8 cellular contexts compared by ENCODE assay signal in genomic region chr12:6451348-6452244, GRCh38. TPM values are rescaled to one million over a fixed set of nuclear protein-coding genes. Genes with fewer than 3 reads are reported as not detected.
DNase-seq lines count a peak whose midpoint lies in the region; ATAC-seq and TF ChIP-seq lines count a peak whose summit lies in the region.

TSS of gene TAPBPL (plus strand) at chr12:6452042. CDS start at chr12:6452249, 207 bp downstream.

- peak within 1 kb of the TSS; percentile 94 for H3K27ac Mint-ChIP-seq in nephron progenitor cell

- H3K9me3 Mint-ChIP-seq in nephron progenitor cell = no peaks in the 10 kb centered on the region

- H3K4me3 Mint-ChIP-seq in nephron progenitor cell = peak within 1 kb of the TSS; percentile 83

- H3K27me3 ChIP-seq in KMS-11 (ENCODE audit: insufficient read depth, low read depth) = no peaks in the 10 kb centered on the region

- ATAC-seq in GM21390 (IDR thresholded peaks at IDR 0.05; ENCODE audit: unreplicated experiment) = peak; percentile 54

- peak within 1 kb of the TSS; percentile 48 for H2AFZ ChIP-seq in KMS-11 (ENCODE audit: low read depth)

- peak within 1 kb of the TSS; percentile 55 for H3K4me2 ChIP-seq in KMS-11

- peaks cover 8% of the 10 kb centered on the region for H3K36me3 Mint-ChIP-seq in nephron progenitor cell (ENCODE audit: low read depth)

- H4K20me1 ChIP-seq in KMS-11 (ENCODE audit: insufficient read depth) = no peaks in the 10 kb centered on the region

- peaks cover 39% of the 10 kb centered on the region for H3K4me1 ChIP-seq in KMS-11 (ENCODE audit: low read depth, poor library complexity, severe bottlenecking)

- H3K9ac ChIP-seq in KMS-11 = peak within 1 kb of the TSS; percentile 97

- H3K27ac ChIP-seq in KMS-11 = peak within 1 kb of the TSS; percentile 92
- H3K27ac ChIP-seq in substantia nigra (ENCODE audit: low read depth, low read length, poor library complexity, severe bottlenecking) = peak within 1 kb of the TSS; percentile 98

- DNase-seq in COLO668 (lab: John Stamatoyannopoulos, UW; ENCODE audit: unreplicated experiment) = peak; percentile 80
- peak; percentile 83 for DNase-seq in RPMI7951 (ENCODE audit: low read depth)
- DNase-seq in activated gamma-delta T cell (lab: John Stamatoyannopoulos, UW) = peak; percentile 32
- DNase-seq in fibroblast of the conjunctiva (ENCODE audit: low read depth) = peak; percentile 63
- DNase-seq in nephron progenitor cell = peak; percentile 71
- DNase-seq in substantia nigra (lab: John Stamatoyannopoulos, UW) = peak; percentile 44 to 94 (median 83)

- H3K36me3 ChIP-seq in KMS-11 (ENCODE audit: insufficient read depth) = no peaks in the 10 kb centered on the region

- peaks cover 12% of the 10 kb centered on the region; the same call in 1 of the 2 replicates for H3K79me2 ChIP-seq in KMS-11 (ENCODE audit: insufficient read depth, low read depth)

- no peaks in the 10 kb centered on the region for H3K27me3 Mint-ChIP-seq in nephron progenitor cell (ENCODE audit: low read depth, poor library complexity)

- TF ChIP-seq CTCF in KMS-11 (conservative IDR thresholded peaks at IDR 0.05; ENCODE audit: low read depth, low read length) (no peak), nephron progenitor cell (IDR thresholded peaks at IDR 0.05) (no peak)

- peaks cover 54% of the 10 kb centered on the region for H3K4me1 Mint-ChIP-seq in nephron progenitor cell

- no peak within 1 kb of the TSS for H3K4me3 ChIP-seq in KMS-11 (IDR thresholded peaks at IDR 0.05; ENCODE audit: insufficient read depth, low read depth, low read length)

RNA-seq across cellular contexts. Expression of gene TAPBPL, which starts in this region (rescaled TPM):
- 15.4 and 18.9 TPM in 2 replicates for total RNA-seq in RPMI7951 (2014; rRNA removed; shearing (Covaris generic))

Comparison
In these comparisons a context has a peak if more than half of its experiments do, and no peak if none do; other contexts are left out.
1. DNase-seq: peak in every context shown above with its lines; median percentile 83 in RPMI7951; 83 in substantia nigra; 80 in COLO668; 71 in nephron progenitor cell; 63 in fibroblast of the conjunctiva; 32 in activated gamma-delta T cell.